8 cellular contexts compared by ENCODE assay signal in genomic region chr3:122793568-122794416, GRCh38. TPM values are rescaled to one million over a fixed set of nuclear protein-coding genes. Genes with fewer than 3 reads are reported as not detected.
DNase-seq lines count a peak whose midpoint lies in the region; ATAC-seq and TF ChIP-seq lines count a peak whose summit lies in the region.

HSPBAP1 (minus strand) TSS chr3:122793831; CDS start chr3:122793680, 151 bp downstream.

- intact Hi-C loops in activated T-helper 2 cell treated with anti-CD3 and anti-CD28 coated beads, Interferon-gamma antibody, Interleukin-2, Interleukin-4, amounts not matched to agents 10 μg/mL and 5 μg/mL and 100 μg/mL, durations not matched to agents 14 hours and 24 hours and 36 hours (cut with micrococcal nuclease) = loop anchor here (5.0 to 10.0 kb wide), 6 partner anchors 111 to 1249 kb away; partner anchors contain the start of genes DTX3L, FAM162A, HACD2 and MIX23
- intact Hi-C loops in thyroid gland (cut with DNase I) = loop anchor here (10.0 kb wide), 1 partner anchor 379 kb away; the partner anchor contains the start of gene WDR5B

- no peaks in the 10 kb centered on the region for H3K9me2 ChIP-seq in GM23248 (ENCODE audit: insufficient read depth)

- H2AFZ ChIP-seq in GM23248 = peak within 1 kb of the TSS; percentile 98

- peak; percentile 93 for DNase-seq in D341Med (ENCODE audit: low spot score)
- DNase-seq in GM23248 = peak; percentile 93
- peak; percentile 98 for DNase-seq in M059J (ENCODE audit: low read depth)
- peak; percentile 87 for DNase-seq in activated T-helper 2 cell treated with anti-CD3 and anti-CD28 coated beads, Interferon-gamma antibody, Interleukin-2, Interleukin-4, amounts not matched to agents 10 μg/mL and 5 μg/mL and 100 μg/mL, durations not matched to agents 14 hours and 24 hours and 36 hours (ENCODE audit: low spot score)
- DNase-seq in osteocyte (ENCODE audit: extremely low spot score, unreplicated experiment) = peak; percentile 94
- peak; percentile 95 for DNase-seq in thyroid gland
- no peak for DNase-seq in GDM1 (lab: John Stamatoyannopoulos, UW)

- no peaks in the 10 kb centered on the region for H3K9me3 Mint-ChIP-seq in activated T-helper 2 cell treated with anti-CD3 and anti-CD28 coated beads, Interferon-gamma antibody, Interleukin-2, Interleukin-4, amounts not matched to agents 10 μg/mL and 5 μg/mL and 100 μg/mL, durations not matched to agents 14 hours and 24 hours and 36 hours
- no peaks in the 10 kb centered on the region for H3K9me3 Mint-ChIP-seq in osteocyte (ENCODE audit: unreplicated experiment)

- peak within 1 kb of the TSS; percentile 77 for H3K27ac Mint-ChIP-seq in activated T-helper 2 cell treated with anti-CD3 and anti-CD28 coated beads, Interferon-gamma antibody, Interleukin-2, Interleukin-4, amounts not matched to agents 10 μg/mL and 5 μg/mL and 100 μg/mL, durations not matched to agents 14 hours and 24 hours and 36 hours
- H3K27ac Mint-ChIP-seq in osteocyte (ENCODE audit: unreplicated experiment) = peak within 1 kb of the TSS; percentile 99

- TF ChIP-seq CTCF in gastroesophageal sphincter (IDR thresholded peaks at IDR 0.05) (no peak), osteocyte (IDR thresholded peaks at IDR 0.05) (no peak), thyroid gland (IDR thresholded peaks at IDR 0.05) (no peak)

- H3K27ac ChIP-seq in GM23248 = peak within 1 kb of the TSS; percentile 95
- H3K27ac ChIP-seq in gastroesophageal sphincter = peak within 1 kb of the TSS; percentile 91 to 99 (median 94)
- peak within 1 kb of the TSS; percentile 90 to 95 (median 93) for H3K27ac ChIP-seq in thyroid gland

- peak within 1 kb of the TSS; percentile 84 for H3K4me3 ChIP-seq in GM23248
- H3K4me3 ChIP-seq in gastroesophageal sphincter = peak within 1 kb of the TSS; percentile 63 to 72
- peak within 1 kb of the TSS; percentile 45 to 94 (median 65) for H3K4me3 ChIP-seq in thyroid gland (replicated peaks in 1 of 3)

- 0 to 1% methylated on average over 45 to 46 of the region's 46 CpGs for WGBS in GM23248 (ENCODE audit: low coverage in 1 of 2, low lambda C conversion rate in 2 of 2, missing lambda C conversion rate in 2 of 2), 2 experiments
- 0 to 1% methylated on average over 3 to 19 of the region's 46 CpGs for WGBS in gastroesophageal sphincter (ENCODE audit: low coverage in 1 of 2), 2 donors
- WGBS in thyroid gland, 2 donors = 0 to 1% methylated on average over 34 to 46 of the region's 46 CpGs

- peaks cover 15% of the 10 kb centered on the region for H3K79me2 ChIP-seq in GM23248 (ENCODE audit: insufficient read depth)

- peak; percentile 82 for ATAC-seq in gastroesophageal sphincter

- TF ChIP-seq EP300 in gastroesophageal sphincter (IDR thresholded peaks at IDR 0.05) = no peak

- H3K9me3 ChIP-seq in GM23248 (ENCODE audit: low read depth) (no peaks in the 10 kb centered on the region), gastroesophageal sphincter (no peaks in the 10 kb centered on the region), thyroid gland (no peaks in the 10 kb centered on the region)

- H3K4me1 Mint-ChIP-seq in activated T-helper 2 cell treated with anti-CD3 and anti-CD28 coated beads, Interferon-gamma antibody, Interleukin-2, Interleukin-4, amounts not matched to agents 10 μg/mL and 5 μg/mL and 100 μg/mL, durations not matched to agents 14 hours and 24 hours and 36 hours (ENCODE audit: low read depth) = peaks cover 32% of the 10 kb centered on the region
- H3K4me1 Mint-ChIP-seq in osteocyte (ENCODE audit: unreplicated experiment) = peaks cover 29% of the 10 kb centered on the region

- no peaks in the 10 kb centered on the region for H4K20me1 ChIP-seq in GM23248 (ENCODE audit: insufficient read depth)

- TF ChIP-seq POLR2A in gastroesophageal sphincter (IDR thresholded peaks at IDR 0.05) (peak; percentile 55 to 70), thyroid gland (IDR thresholded peaks at IDR 0.05) (peak in 1 of 2 donors; percentile 75)

- H3K36me3 ChIP-seq in GM23248 (ENCODE audit: low read depth) (no peaks in the 10 kb centered on the region), gastroesophageal sphincter (no peaks in the 10 kb centered on the region), thyroid gland (no peaks in the 10 kb centered on the region)

- in situ Hi-C loops in GM23248 (cut with MboI) = no loop called here

- peaks cover 3% of the 10 kb centered on the region for H3K27me3 Mint-ChIP-seq in activated T-helper 2 cell treated with anti-CD3 and anti-CD28 coated beads, Interferon-gamma antibody, Interleukin-2, Interleukin-4, amounts not matched to agents 10 μg/mL and 5 μg/mL and 100 μg/mL, durations not matched to agents 14 hours and 24 hours and 36 hours (ENCODE audit: low read depth)
- H3K27me3 Mint-ChIP-seq in osteocyte (ENCODE audit: unreplicated experiment) = no peaks in the 10 kb centered on the region

- H3K27me3 ChIP-seq in GM23248 (replicated peaks; ENCODE audit: insufficient read depth) (no peaks in the 10 kb centered on the region), gastroesophageal sphincter (no peaks in the 10 kb centered on the region), thyroid gland (no peaks in the 10 kb centered on the region)

- peaks cover 5% of the 10 kb centered on the region; the same call in 1 of the 2 replicates for H3F3A ChIP-seq in GM23248 (ENCODE audit: insufficient read depth)

- H3K36me3 Mint-ChIP-seq in activated T-helper 2 cell treated with anti-CD3 and anti-CD28 coated beads, Interferon-gamma antibody, Interleukin-2, Interleukin-4, amounts not matched to agents 10 μg/mL and 5 μg/mL and 100 μg/mL, durations not matched to agents 14 hours and 24 hours and 36 hours (ENCODE audit: low read depth) = peaks cover 4% of the 10 kb centered on the region
- no peaks in the 10 kb centered on the region for H3K36me3 Mint-ChIP-seq in osteocyte (ENCODE audit: unreplicated experiment)

- H3K4me1 ChIP-seq in GM23248 (ENCODE audit: insufficient read depth) (peaks cover 14% of the 10 kb centered on the region), gastroesophageal sphincter (peaks cover 2 to 48% (median 5%) of the 10 kb centered on the region in 3 donors), thyroid gland (peaks cover 6 to 10% of the 10 kb centered on the region in 2 donors)

- H3K4me2 ChIP-seq in GM23248 (ENCODE audit: unreplicated experiment) = peak within 1 kb of the TSS; percentile 86

- peak within 1 kb of the TSS; percentile 88 for H3K4me3 Mint-ChIP-seq in activated T-helper 2 cell treated with anti-CD3 and anti-CD28 coated beads, Interferon-gamma antibody, Interleukin-2, Interleukin-4, amounts not matched to agents 10 μg/mL and 5 μg/mL and 100 μg/mL, durations not matched to agents 14 hours and 24 hours and 36 hours (ENCODE audit: low read depth)
- H3K4me3 Mint-ChIP-seq in osteocyte (ENCODE audit: unreplicated experiment) = no peak within 1 kb of the TSS

- peak within 1 kb of the TSS; percentile 90 for H3K9ac ChIP-seq in GM23248

RNA-seq across cellular contexts. Expression of gene HSPBAP1, which starts in this region (rescaled TPM):
- total RNA-seq in GM23248 (2014; rRNA removed; shearing (Covaris generic)) = 2.0 and 4.0 TPM in 2 replicates
- 4.3 and 4.7 TPM in 2 replicates for polyA plus RNA-seq in GM23248 (2016; fragmentation: Nextera tagmentation; extraction: Ambion mirVana)
- 5.5 and 7.7 TPM in 2 replicates for total RNA-seq in M059J (2014; rRNA removed; shearing (Covaris generic))
- 6.6 and 8.0 TPM in 2 replicates for total RNA-seq in activated T-helper 2 cell treated with anti-CD3 and anti-CD28 coated beads, Interferon-gamma antibody, Interleukin-2, Interleukin-4, amounts not matched to agents 10 μg/mL and 5 μg/mL and 100 μg/mL, durations not matched to agents 14 hours and 24 hours and 36 hours
- 10 to 100 TPM in 2 of 4 donors, 1 to 10 TPM in 2; 7.0 to 18.5 (median 9.6) TPM for total RNA-seq in gastroesophageal sphincter
- 9.3 and 9.9 TPM in 2 replicates for total RNA-seq in osteocyte
- 10 to 100 TPM; 12.4 to 17.3 (median 15.8) TPM for total RNA-seq in thyroid gland
